Comparison of ENCODE assay signal across 21 cellular contexts in the genomic region with DNA sequence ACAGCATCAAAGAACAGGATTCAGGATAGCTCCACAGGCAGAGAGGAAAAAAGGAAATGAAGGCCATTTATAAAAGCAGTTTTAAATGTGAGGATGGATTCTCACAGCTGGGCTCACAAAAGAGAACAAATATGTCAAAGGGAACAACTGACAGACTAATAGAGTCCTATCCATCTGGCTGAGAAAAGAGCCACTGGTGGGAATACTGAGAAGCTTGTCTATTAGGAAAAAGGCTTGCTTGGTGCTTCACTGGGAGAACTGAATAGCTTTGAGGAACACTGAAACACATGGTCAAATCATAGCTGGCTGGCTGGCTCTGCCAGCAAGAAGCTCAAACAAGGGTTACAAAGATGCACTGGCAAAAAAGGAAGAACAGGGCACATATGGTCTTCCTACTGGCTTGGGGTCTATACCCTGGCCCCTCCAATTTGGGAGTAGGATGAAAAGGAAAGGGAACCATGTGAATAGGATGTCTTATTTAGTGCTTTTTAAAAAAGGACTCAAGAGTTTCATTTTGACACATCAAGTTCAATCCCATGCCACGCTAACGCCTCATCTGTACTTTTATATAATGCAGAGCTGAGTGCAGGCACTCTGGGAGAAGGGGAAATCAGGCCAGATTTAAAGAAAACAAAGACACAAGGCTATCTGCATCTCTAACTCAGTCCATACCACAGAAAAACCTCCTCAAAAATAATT. TPM values are rescaled to one million over a fixed set of nuclear protein-coding genes. Genes with fewer than 3 reads are reported as not detected.
DNase-seq lines count a peak whose midpoint lies in the region; ATAC-seq and TF ChIP-seq lines count a peak whose summit lies in the region.
"Had no signal": no experiment of that assay in that cellular context is flagged by ENCODE, and none has a peak within 500 bp of the region (broad histone marks: within the 10 kb centered on the region; RNA-seq: fewer than 3 reads in every experiment).

No MANE protein-coding gene starts in this region.

- no peak overlapping the region for H2BK15ac ChIP-seq in mesenchymal stem cell (ENCODE audit: low read depth, poor library complexity, severe bottlenecking)

- no peak overlapping the region for H3K4me2 ChIP-seq in mesenchymal stem cell (ENCODE audit: low read length, poor library complexity, severe bottlenecking)
- H3K4me2 ChIP-seq: A549 had no signal

- H3K27me3 ChIP-seq in left ventricle myocardium inferior (ENCODE audit: low read depth) (no peaks in the 10 kb centered on the region), iPS-15b (ENCODE audit: control insufficient read depth, insufficient read depth, low read length) (no peaks in the 10 kb centered on the region), mesenchymal stem cell (ENCODE audit: control insufficient read depth in 1 of 2, insufficient read depth in 1 of 2, low read length in 2 of 2) (no peaks in the 10 kb centered on the region)
- H3K27me3 ChIP-seq: BE2C had no signal

- H3K4me3 ChIP-seq in left ventricle myocardium inferior (no peak overlapping the region), iPS-15b (ENCODE audit: low read depth, low read length) (no peak overlapping the region), mesenchymal stem cell (ENCODE audit: insufficient read depth in 1 of 2, low read depth in 1 of 2, low read length in 2 of 2) (no peak overlapping the region)
- H3K4me3 ChIP-seq: A549, mucosa of descending colon had no signal

- H3K27ac ChIP-seq in left ventricle myocardium inferior (replicated peaks): peak overlapping the region; percentile 83
- no peak overlapping the region for H3K27ac ChIP-seq in mesenchymal stem cell (ENCODE audit: low read length, poor library complexity, severe bottlenecking)
- H3K27ac ChIP-seq: A549 had no signal

- CTCF ChIA-PET in activated B cell treated with CpG ODN at 0.5 μM for 24 hours (lab: Charles Lee): interaction anchor here (0.7 to 14.6 kb wide), 16 partner anchors 10 to 184 kb away, joined by 3 to 338 read pairs (median 6); no protein-coding TSS in a partner anchor
- CTCF ChIA-PET in activated CD8-positive, alpha-beta T cell treated with anti-CD3 and anti-CD28 coated beads for 36 hours (lab: Charles Lee): interaction anchor here (0.8 to 6.9 kb wide), 24 partner anchors 8 to 207 kb away, joined by 3 to 92 read pairs (median 4); no protein-coding TSS in a partner anchor

- H3K27ac Mint-ChIP-seq in activated B cell treated with CpG ODN at 0.5 μM for 24 hours: peak overlapping the region; percentile 79
- H3K27ac Mint-ChIP-seq in stimulated activated naive B cell treated with anti-CD40 and anti-IgM and Interleukin-4, amounts not matched to agents 10 μg/mL and 1 μg/mL and 100 μg/mL, for 72 hours: peak overlapping the region; percentile 75
- no peak overlapping the region for H3K27ac Mint-ChIP-seq in activated CD8-positive, alpha-beta T cell treated with anti-CD3 and anti-CD28 coated beads for 36 hours
- H3K27ac Mint-ChIP-seq: H9; nephron progenitor cell; T-helper 1 cell treated with Interleukin-12 subunit alpha and Interleukin-12 subunit beta and Interleukin-4 antibody, amounts not matched to agents 30 μg/mL and 1 μg/mL, for 36 hours had no signal

- H3K9me3 ChIP-seq in left ventricle myocardium inferior (replicated peaks) (no peaks in the 10 kb centered on the region), iPS-15b (ENCODE audit: control insufficient read depth, insufficient read depth, low read length) (no peaks in the 10 kb centered on the region), mesenchymal stem cell (ENCODE audit: control insufficient read depth, low read length) (no peaks in the 10 kb centered on the region)
- H3K9me3 ChIP-seq: A549, BE2C, mucosa of descending colon had no signal

- POLR2A ChIA-PET in activated B cell treated with CpG ODN at 0.5 μM for 24 hours (lab: Charles Lee): interaction anchor here (0.8 to 4.0 kb wide), 3 partner anchors 9 to 120 kb away, joined by 4 to 64 read pairs (median 6); no protein-coding TSS in a partner anchor
- POLR2A ChIA-PET in activated CD8-positive, alpha-beta T cell treated with anti-CD3 and anti-CD28 coated beads for 36 hours (lab: Charles Lee): no interaction called here

- H3K36me3 ChIP-seq in left ventricle myocardium inferior (peaks cover 4% of the 10 kb centered on the region), iPS-15b (ENCODE audit: control insufficient read depth, insufficient read depth, low read length) (no peaks in the 10 kb centered on the region), mesenchymal stem cell (ENCODE audit: control insufficient read depth in 1 of 2, insufficient read depth in 2 of 2, low read depth in 1 of 2, low read length in 2 of 2) (peaks cover 0 to 12% of the 10 kb centered on the region in 2 experiments)
- H3K36me3 ChIP-seq: BE2C had no signal

- no peak overlapping the region for H2BK12ac ChIP-seq in mesenchymal stem cell (ENCODE audit: low read length in 2 of 2)

- H3K9me3 Mint-ChIP-seq in activated B cell treated with CpG ODN at 0.5 μM for 24 hours: no peaks in the 10 kb centered on the region
- no peaks in the 10 kb centered on the region for H3K9me3 Mint-ChIP-seq in stimulated activated naive B cell treated with anti-CD40 and anti-IgM and Interleukin-4, amounts not matched to agents 10 μg/mL and 1 μg/mL and 100 μg/mL, for 72 hours
- no peaks in the 10 kb centered on the region for H3K9me3 Mint-ChIP-seq in activated CD8-positive, alpha-beta T cell treated with anti-CD3 and anti-CD28 coated beads for 36 hours
- H3K9me3 Mint-ChIP-seq: H9; nephron progenitor cell; T-helper 1 cell treated with Interleukin-12 subunit alpha and Interleukin-12 subunit beta and Interleukin-4 antibody, amounts not matched to agents 30 μg/mL and 1 μg/mL, for 36 hours had no signal

- DNase-seq in left ventricle myocardium inferior (no peak), Right ventricle myocardium inferior (ENCODE audit: missing footprints) (no peak), activated B cell treated with CpG ODN at 0.5 μM for 24 hours (no peak), mesenchymal stem cell (no peak), NCI-H345 treated with DMSO at 0.1 percent for 48 hours (lab: John Stamatoyannopoulos, UW; ENCODE audit: unreplicated experiment) (no peak)
- no peak for DNase-seq in stimulated activated naive B cell treated with anti-CD40 and anti-IgM and Interleukin-4, amounts not matched to agents 10 μg/mL and 1 μg/mL and 100 μg/mL, for 72 hours
- no peak for DNase-seq in activated CD8-positive, alpha-beta T cell treated with anti-CD3 and anti-CD28 coated beads for 36 hours
- DNase-seq: activated naive CD4-positive, alpha-beta T cell treated with anti-CD3 and anti-CD28 coated beads, Interleukin-2, amount 50 U/mL, for 16 hours; activated T-cell treated with anti-CD3 and anti-CD28 coated beads, Interleukin-2, amount 50 U/mL, for 48 hours; BE2C; GF-D8; H9; mucosa of descending colon; NCI-H1436; NCI-H510A treated with DMSO at 0.1 percent for 48 hours; nephron progenitor cell; posterior cingulate gyrus had no signal

- H3K14ac ChIP-seq in mesenchymal stem cell (ENCODE audit: low read length in 2 of 2): no peak overlapping the region

- ATAC-seq in Right ventricle myocardium inferior (no peak), activated B cell treated with CpG ODN at 0.5 μM for 24 hours (ENCODE audit: low read depth) (no peak)
- ATAC-seq in stimulated activated naive B cell treated with anti-CD40 and anti-IgM and Interleukin-4, amounts not matched to agents 10 μg/mL and 1 μg/mL and 100 μg/mL, for 72 hours (replicated peaks): peak in 1 of 2 donors; percentile 24
- no peak for ATAC-seq in activated CD8-positive, alpha-beta T cell treated with anti-CD3 and anti-CD28 coated beads for 36 hours
- ATAC-seq: left lobe of liver, mucosa of descending colon had no signal

- H2BK120ac ChIP-seq in mesenchymal stem cell (ENCODE audit: low read depth, low read length): no peak overlapping the region

- H4K91ac ChIP-seq in mesenchymal stem cell (ENCODE audit: low read length): no peak overlapping the region

- no peak overlapping the region for H3K4me3 Mint-ChIP-seq in activated B cell treated with CpG ODN at 0.5 μM for 24 hours
- H3K4me3 Mint-ChIP-seq in stimulated activated naive B cell treated with anti-CD40 and anti-IgM and Interleukin-4, amounts not matched to agents 10 μg/mL and 1 μg/mL and 100 μg/mL, for 72 hours: peak overlapping the region in 1 of 2 donors; percentile 29
- H3K4me3 Mint-ChIP-seq in activated CD8-positive, alpha-beta T cell treated with anti-CD3 and anti-CD28 coated beads for 36 hours: no peak overlapping the region
- H3K4me3 Mint-ChIP-seq: H9; nephron progenitor cell; T-helper 1 cell treated with Interleukin-12 subunit alpha and Interleukin-12 subunit beta and Interleukin-4 antibody, amounts not matched to agents 30 μg/mL and 1 μg/mL, for 36 hours had no signal

- no peak overlapping the region for H2BK5ac ChIP-seq in mesenchymal stem cell (ENCODE audit: low read depth, low read length, poor library complexity, severe bottlenecking)

- H3K18ac ChIP-seq in mesenchymal stem cell (ENCODE audit: low read depth in 1 of 2, low read length in 2 of 2): no peak overlapping the region

- TF ChIP-seq CTCF in left ventricle myocardium inferior (IDR thresholded peaks at IDR 0.05; ENCODE audit: borderline replicate concordance): no peak
- TF ChIP-seq CTCF in activated B cell treated with CpG ODN at 0.5 μM for 24 hours (IDR thresholded peaks at IDR 0.05): no peak
- no peak for TF ChIP-seq CTCF in activated CD8-positive, alpha-beta T cell treated with anti-CD3 and anti-CD28 coated beads for 36 hours (IDR thresholded peaks at IDR 0.05)

- H3K4ac ChIP-seq in mesenchymal stem cell (ENCODE audit: low read depth in 1 of 2, low read length in 2 of 2): no peak overlapping the region

- H2AK5ac ChIP-seq in mesenchymal stem cell (ENCODE audit: low read length, severe bottlenecking): no peak overlapping the region

- H3K4me1 ChIP-seq in left ventricle myocardium inferior (peaks cover 46% of the 10 kb centered on the region), iPS-15b (ENCODE audit: control insufficient read depth, insufficient read depth, low read length) (no peaks in the 10 kb centered on the region), mesenchymal stem cell (ENCODE audit: control insufficient read depth, insufficient read depth, low read depth, low read length) (no peaks in the 10 kb centered on the region)
- H3K4me1 ChIP-seq: BE2C had no signal

- H3K23ac ChIP-seq in mesenchymal stem cell (ENCODE audit: low read length in 2 of 2): no peak overlapping the region

- H3K79me1 ChIP-seq in mesenchymal stem cell (replicated peaks; ENCODE audit: low read length, poor library complexity, severe bottlenecking): peaks cover 5% of the 10 kb centered on the region

- intact Hi-C loops in left ventricle myocardium inferior (cut with micrococcal nuclease) (loop anchor here (5.0 kb wide), 1 partner anchor 79 kb away; no protein-coding TSS in a partner anchor), Right ventricle myocardium inferior (cut with DNase I) (loop anchor here (1.0 to 2.0 kb wide), 2 partner anchors 46 to 121 kb away; a partner anchor contains a TSS), activated B cell treated with CpG ODN at 0.5 μM for 24 hours (cut with micrococcal nuclease) (no loop called here)
- intact Hi-C loops in activated CD8-positive, alpha-beta T cell treated with anti-CD3 and anti-CD28 coated beads for 36 hours (cut with micrococcal nuclease): loop anchor here (10.0 kb wide), 1 partner anchor 186 kb away; no protein-coding TSS in a partner anchor

- H4K8ac ChIP-seq in mesenchymal stem cell (ENCODE audit: low read length): no peak overlapping the region

- peaks cover 32% of the 10 kb centered on the region for H3K36me3 Mint-ChIP-seq in activated B cell treated with CpG ODN at 0.5 μM for 24 hours (ENCODE audit: low read depth)
- H3K36me3 Mint-ChIP-seq in stimulated activated naive B cell treated with anti-CD40 and anti-IgM and Interleukin-4, amounts not matched to agents 10 μg/mL and 1 μg/mL and 100 μg/mL, for 72 hours: peaks cover 21 to 27% of the 10 kb centered on the region in 2 donors
- peaks cover 3% of the 10 kb centered on the region for H3K36me3 Mint-ChIP-seq in activated CD8-positive, alpha-beta T cell treated with anti-CD3 and anti-CD28 coated beads for 36 hours (ENCODE audit: low read depth)

- H3K9ac ChIP-seq in iPS-15b (ENCODE audit: low read depth, low read length): peak overlapping the region; percentile 3
- no peak overlapping the region for H3K9ac ChIP-seq in mesenchymal stem cell (ENCODE audit: low read length)

- 100% methylated on average over 2 of the region's 2 CpGs for WGBS in mesenchymal stem cell

- no peaks in the 10 kb centered on the region for H3K27me3 Mint-ChIP-seq in activated B cell treated with CpG ODN at 0.5 μM for 24 hours
- H3K27me3 Mint-ChIP-seq in stimulated activated naive B cell treated with anti-CD40 and anti-IgM and Interleukin-4, amounts not matched to agents 10 μg/mL and 1 μg/mL and 100 μg/mL, for 72 hours: no peaks in the 10 kb centered on the region
- H3K27me3 Mint-ChIP-seq in activated CD8-positive, alpha-beta T cell treated with anti-CD3 and anti-CD28 coated beads for 36 hours: no peaks in the 10 kb centered on the region

- H2AFZ ChIP-seq in mesenchymal stem cell (ENCODE audit: low read depth, low read length): no peak overlapping the region

- H3K4me1 Mint-ChIP-seq in activated B cell treated with CpG ODN at 0.5 μM for 24 hours: peaks cover 31% of the 10 kb centered on the region
- peaks cover 30 to 44% of the 10 kb centered on the region in 2 donors for H3K4me1 Mint-ChIP-seq in stimulated activated naive B cell treated with anti-CD40 and anti-IgM and Interleukin-4, amounts not matched to agents 10 μg/mL and 1 μg/mL and 100 μg/mL, for 72 hours
- no peaks in the 10 kb centered on the region for H3K4me1 Mint-ChIP-seq in activated CD8-positive, alpha-beta T cell treated with anti-CD3 and anti-CD28 coated beads for 36 hours (ENCODE audit: low read depth)

RNA-seq across cellular contexts. Expression of a gene that starts 44.8 kb away (rescaled TPM):
- 29.2 TPM for total RNA-seq in left ventricle myocardium inferior
- total RNA-seq in Right ventricle myocardium inferior: 409 TPM
- 7.0 and 7.1 TPM in 2 replicates for total RNA-seq in activated B cell treated with CpG ODN at 0.5 μM for 24 hours
- polyA plus RNA-seq in mesenchymal stem cell (2013, experiment 1 of 2): 0.25 TPM
- polyA plus RNA-seq in mesenchymal stem cell (2013, experiment 2 of 2): 0.23 TPM
- 1 to 10 TPM; 2.4 to 3.1 TPM for total RNA-seq in activated CD8-positive, alpha-beta T cell treated with anti-CD3 and anti-CD28 coated beads for 36 hours

Comparison
In these comparisons a context has a peak if more than half of its experiments do, and no peak if none do; other contexts are left out.
1. RNA of a gene that starts 44.8 kb away (total RNA-seq): 409 TPM in Right ventricle myocardium inferior (single experiment); 29.2 TPM in left ventricle myocardium inferior (single experiment), 7.0 to 7.1 TPM in activated B cell treated with CpG ODN at 0.5 μM for 24 hours and 2.4 to 3.1 TPM in activated CD8-positive, alpha-beta T cell treated with anti-CD3 and anti-CD28 coated beads for 36 hours; every median in the first group is over 10 times any median in the second.